30 cellular contexts compared by ENCODE assay signal in genomic region chr11:1444823-1445422, GRCh38. TPM values are rescaled to one million over a fixed set of nuclear protein-coding genes. Genes with fewer than 3 reads are reported as not detected.
"Had no signal": no experiment of that assay in that cellular context is flagged by ENCODE, and none has a peak within 500 bp of the region (broad histone marks: within the 10 kb centered on the region; RNA-seq: fewer than 3 reads in every experiment).

No MANE protein-coding gene starts in this region.

- ATAC-seq: mucosa of descending colon; natural killer cell treated with Interleukin-12 subunit alpha and Interleukin-12 subunit beta and Interleukin-15 and Interleukin-18, amount 100 ng/mL, for 72 hours; psoas muscle; right cardiac atrium; stimulated activated effector memory CD8-positive, alpha-beta T cell treated with anti-CD3 and anti-CD28 coated beads, Interleukin-12 subunit alpha, Interleukin-12 subunit beta, amount 100 ng/mL, for 72 hours; stimulated activated naive CD8-positive, alpha-beta T cell treated with anti-CD3 and anti-CD28 coated beads, Interleukin-15, Interleukin-2, amounts not matched to agents 100 U/mL and 50 U/mL, for 24 hours had no signal

- H3K36me3 ChIP-seq: esophagus squamous epithelium, ovary, sigmoid colon, tibial artery had no signal

- H3K4me3 ChIP-seq: coronary artery, esophagus squamous epithelium, lung, mucosa of descending colon, ovary, psoas muscle, sigmoid colon, testis, tibial artery had no signal

- H3K27me3 ChIP-seq: ovary, testis had no signal

- H3K4me1 Mint-ChIP-seq: immature natural killer cell; neural crest cell; stimulated activated effector memory CD8-positive, alpha-beta T cell treated with anti-CD3 and anti-CD28 coated beads, Interleukin-12 subunit alpha, Interleukin-12 subunit beta, amount 100 ng/mL, for 72 hours had no signal

- H3K27ac Mint-ChIP-seq: immature natural killer cell; memory B cell; natural killer cell treated with Interleukin-12 subunit alpha and Interleukin-12 subunit beta and Interleukin-15 and Interleukin-18, amount 100 ng/mL, for 72 hours; stimulated activated effector memory CD8-positive, alpha-beta T cell treated with anti-CD3 and anti-CD28 coated beads, Interleukin-12 subunit alpha, Interleukin-12 subunit beta, amount 100 ng/mL, for 72 hours; type B pancreatic cell had no signal

- H3K9me3 Mint-ChIP-seq: immature natural killer cell; memory B cell; naive B cell; natural killer cell treated with Interleukin-12 subunit alpha and Interleukin-12 subunit beta and Interleukin-15 and Interleukin-18, amount 100 ng/mL, for 72 hours; neural crest cell; stimulated activated effector memory CD8-positive, alpha-beta T cell treated with anti-CD3 and anti-CD28 coated beads, Interleukin-12 subunit alpha, Interleukin-12 subunit beta, amount 100 ng/mL, for 72 hours; type B pancreatic cell had no signal

- H3K27me3 Mint-ChIP-seq: natural killer cell treated with Interleukin-12 subunit alpha and Interleukin-12 subunit beta and Interleukin-15 and Interleukin-18, amount 100 ng/mL, for 72 hours; type B pancreatic cell had no signal

- DNase-seq: dermis blood vessel endothelial cell; effector memory CD4-positive, alpha-beta T cell; erythroblast; esophagus squamous epithelium; foreskin melanocyte; hypothalamus; immature natural killer cell; islet precursor cell; mucosa of descending colon; naive B cell; occipital lobe; ovary; posterior cingulate gyrus; psoas muscle; right cardiac atrium; sigmoid colon; stimulated activated CD4-positive, alpha-beta T cell treated with anti-CD3 and anti-CD28 coated beads, Interleukin-2, amount 100 ng/mL, for 24 hours; stimulated activated CD4-positive, alpha-beta T cell treated with anti-CD3 and anti-CD28 coated beads, Interleukin-4, amount 100 ng/mL, for 24 hours; stimulated activated naive CD8-positive, alpha-beta T cell treated with anti-CD3 and anti-CD28 coated beads, Interleukin-15, Interleukin-2, amounts not matched to agents 100 U/mL and 50 U/mL, for 24 hours; substantia nigra; testis; tibial artery had no signal

- H3K4me3 Mint-ChIP-seq: immature natural killer cell; memory B cell; naive B cell; natural killer cell treated with Interleukin-12 subunit alpha and Interleukin-12 subunit beta and Interleukin-15 and Interleukin-18, amount 100 ng/mL, for 72 hours; neural crest cell; stimulated activated effector memory CD8-positive, alpha-beta T cell treated with anti-CD3 and anti-CD28 coated beads, Interleukin-12 subunit alpha, Interleukin-12 subunit beta, amount 100 ng/mL, for 72 hours; type B pancreatic cell had no signal

- H3K36me3 Mint-ChIP-seq: immature natural killer cell; memory B cell; naive B cell; natural killer cell treated with Interleukin-12 subunit alpha and Interleukin-12 subunit beta and Interleukin-15 and Interleukin-18, amount 100 ng/mL, for 72 hours; stimulated activated effector memory CD8-positive, alpha-beta T cell treated with anti-CD3 and anti-CD28 coated beads, Interleukin-12 subunit alpha, Interleukin-12 subunit beta, amount 100 ng/mL, for 72 hours; type B pancreatic cell had no signal

RNA-seq across cellular contexts. Expression of gene BRSK2, which starts 55.2 kb away (rescaled TPM):
- polyA plus RNA-seq: liver had no signal
